25 cellular contexts compared by ENCODE assay signal in genomic region chr2:102099536-102100293, GRCh38. TPM values are rescaled to one million over a fixed set of nuclear protein-coding genes. Genes with fewer than 3 reads are reported as not detected.
DNase-seq lines count a peak whose midpoint lies in the region; ATAC-seq, FAIRE-seq and TF ChIP-seq lines count a peak whose summit lies in the region.
"Had no signal": no experiment of that assay in that cellular context is flagged by ENCODE, and none has a peak within 500 bp of the region (broad histone marks: within the 10 kb centered on the region; RNA-seq: fewer than 3 reads in every experiment).

No MANE protein-coding gene starts in this region.

- peak overlapping the region; percentile 86 for H2BK5ac ChIP-seq in trophoblast cell (ENCODE audit: low read depth, low read length, poor library complexity)

- H3K27ac Mint-ChIP-seq in activated T-cell treated with anti-CD3 and anti-CD28 coated beads, Interleukin-2, amount 50 U/mL, for 72 hours, result peak overlapping the region; percentile 62
- H3K27ac Mint-ChIP-seq in activated T-helper 2 cell treated with anti-CD3 and anti-CD28 coated beads, Interferon-gamma antibody, Interleukin-2, Interleukin-4, amounts not matched to agents 10 μg/mL and 5 μg/mL and 100 μg/mL, durations not matched to agents 14 hours and 24 hours and 36 hours, result peak overlapping the region; percentile 70
- H3K27ac Mint-ChIP-seq: activated CD4-positive, alpha-beta T cell treated with anti-CD3 and anti-CD28 coated beads, Interleukin-2, amount 10 ng/mL, durations not matched to agents 7 days and 5 days; CD4-positive, alpha-beta T cell had no signal

- H4K12ac ChIP-seq in trophoblast cell (ENCODE audit: low read depth, low read length), result no peak overlapping the region

- no peak overlapping the region for H3K4me3 ChIP-seq in fibroblast of pulmonary artery (replicated peaks; ENCODE audit: low read depth, low read length)
- no peak overlapping the region for H3K4me3 ChIP-seq in trophoblast cell (ENCODE audit: low read depth, low read length)
- H3K4me3 ChIP-seq: ascending aorta, coronary artery, K562, right atrium auricular region, uterus had no signal

- H3K4ac ChIP-seq in trophoblast cell (ENCODE audit: low read depth, low read length), result peak overlapping the region; percentile 19

- no CpG with 5 or more reads among the region's 7 CpGs for WGBS in trophoblast cell (ENCODE audit: extremely low coverage, insufficient coverage, insufficient read length)

- H4K91ac ChIP-seq in trophoblast cell (ENCODE audit: low read depth, low read length), result peak overlapping the region; percentile 83

- H3K9ac ChIP-seq in trophoblast cell (ENCODE audit: low read length), result no peak overlapping the region

- H4K8ac ChIP-seq in trophoblast cell (ENCODE audit: low read depth, low read length), result peak overlapping the region; percentile 37

- H3K27me3 Mint-ChIP-seq in activated T-cell treated with anti-CD3 and anti-CD28 coated beads, Interleukin-2, amount 50 U/mL, for 72 hours (ENCODE audit: low read depth), result peaks cover 32% of the 10 kb centered on the region
- H3K27me3 Mint-ChIP-seq in activated T-cell treated with anti-CD3 and anti-CD28 coated beads, Interleukin-2, amount 50 U/mL, for 4 hours (ENCODE audit: low read depth), result peaks cover 3% of the 10 kb centered on the region
- peaks cover 43% of the 10 kb centered on the region for H3K27me3 Mint-ChIP-seq in activated T-helper 2 cell treated with anti-CD3 and anti-CD28 coated beads, Interferon-gamma antibody, Interleukin-2, Interleukin-4, amounts not matched to agents 10 μg/mL and 5 μg/mL and 100 μg/mL, durations not matched to agents 14 hours and 24 hours and 36 hours (ENCODE audit: low read depth)
- H3K27me3 Mint-ChIP-seq: CD4-positive, alpha-beta T cell had no signal

- H3K4me1 Mint-ChIP-seq in activated T-cell treated with anti-CD3 and anti-CD28 coated beads, Interleukin-2, amount 50 U/mL, for 72 hours (ENCODE audit: low read depth), result peaks cover 62% of the 10 kb centered on the region
- H3K4me1 Mint-ChIP-seq in activated T-cell treated with anti-CD3 and anti-CD28 coated beads, Interleukin-2, amount 50 U/mL, for 4 hours (ENCODE audit: low read depth), result peaks cover 20% of the 10 kb centered on the region
- H3K4me1 Mint-ChIP-seq in activated T-helper 2 cell treated with anti-CD3 and anti-CD28 coated beads, Interferon-gamma antibody, Interleukin-2, Interleukin-4, amounts not matched to agents 10 μg/mL and 5 μg/mL and 100 μg/mL, durations not matched to agents 14 hours and 24 hours and 36 hours (ENCODE audit: low read depth), result peaks cover 22% of the 10 kb centered on the region

- in situ Hi-C loops in G401 (cut with HindIII; ENCODE audit: low sequenced_read_pairs), result no loop called here

- H3K36me3 ChIP-seq in trophoblast cell (ENCODE audit: control insufficient read depth in 1 of 2, insufficient read depth in 2 of 2, low read length in 2 of 2), result no peaks in the 10 kb centered on the region
- H3K36me3 ChIP-seq: ascending aorta, right atrium auricular region, uterus had no signal

- peaks cover 2% of the 10 kb centered on the region in 2 donors for H3K9me3 Mint-ChIP-seq in activated T-cell treated with anti-CD3 and anti-CD28 coated beads, Interleukin-2, amount 50 U/mL, for 72 hours
- peaks cover 7% of the 10 kb centered on the region for H3K9me3 Mint-ChIP-seq in activated T-cell treated with anti-CD3 and anti-CD28 coated beads, Interleukin-2, amount 50 U/mL, for 4 hours
- H3K9me3 Mint-ChIP-seq in activated T-helper 2 cell treated with anti-CD3 and anti-CD28 coated beads, Interferon-gamma antibody, Interleukin-2, Interleukin-4, amounts not matched to agents 10 μg/mL and 5 μg/mL and 100 μg/mL, durations not matched to agents 14 hours and 24 hours and 36 hours, result peaks cover 11% of the 10 kb centered on the region

- H2BK12ac ChIP-seq in trophoblast cell (ENCODE audit: low read length), result peak overlapping the region; percentile 86

- H3K79me2 ChIP-seq in trophoblast cell (ENCODE audit: control insufficient read depth, insufficient read depth, low read length, poor library complexity), result peaks cover 3% of the 10 kb centered on the region

- no peaks in the 10 kb centered on the region for H3K27me3 ChIP-seq in trophoblast cell (ENCODE audit: insufficient read depth, low read length)
- H3K27me3 ChIP-seq: ascending aorta, right atrium auricular region, uterus had no signal

- peak overlapping the region; percentile 70 to 75 for H3K4me3 Mint-ChIP-seq in activated T-cell treated with anti-CD3 and anti-CD28 coated beads, Interleukin-2, amount 50 U/mL, for 72 hours
- no peak overlapping the region for H3K4me3 Mint-ChIP-seq in activated T-cell treated with anti-CD3 and anti-CD28 coated beads, Interleukin-2, amount 50 U/mL, for 4 hours
- H3K4me3 Mint-ChIP-seq in activated T-helper 2 cell treated with anti-CD3 and anti-CD28 coated beads, Interferon-gamma antibody, Interleukin-2, Interleukin-4, amounts not matched to agents 10 μg/mL and 5 μg/mL and 100 μg/mL, durations not matched to agents 14 hours and 24 hours and 36 hours (ENCODE audit: low read depth), result no peak overlapping the region
- H3K4me3 Mint-ChIP-seq: activated CD4-positive, alpha-beta T cell treated with anti-CD3 and anti-CD28 coated beads, Interleukin-2, amount 10 ng/mL, durations not matched to agents 7 days and 5 days; CD4-positive, alpha-beta T cell had no signal

- no peak overlapping the region for H2AFZ ChIP-seq in trophoblast cell (ENCODE audit: insufficient read depth, low read length, poor library complexity)

- peak overlapping the region; percentile 89 for H2BK120ac ChIP-seq in trophoblast cell (ENCODE audit: insufficient read depth, low read length, poor library complexity)

- no peak for ATAC-seq in activated T-cell treated with anti-CD3 and anti-CD28 coated beads, Interleukin-2, amount 50 U/mL, for 72 hours (replicated peaks in 1 of 2)
- ATAC-seq in activated T-cell treated with anti-CD3 and anti-CD28 coated beads, Interleukin-2, amount 50 U/mL, for 4 hours, result no peak
- no peak for ATAC-seq in HG03565 (IDR thresholded peaks at IDR 0.05; ENCODE audit: unreplicated experiment)
- ATAC-seq: K562, Panc1 had no signal

- H3K18ac ChIP-seq in trophoblast cell (ENCODE audit: low read length), result peak overlapping the region; percentile 57

- TF ChIP-seq CTCF in fibroblast of pulmonary artery (IDR thresholded peaks at IDR 0.05; ENCODE audit: low read length, missing control alignments), result no peak

- peak overlapping the region; percentile 25 for H3K4me2 ChIP-seq in trophoblast cell (ENCODE audit: low read length)

- no peaks in the 10 kb centered on the region for H3K9me3 ChIP-seq in trophoblast cell (ENCODE audit: insufficient read depth, low read depth, low read length)
- H3K9me3 ChIP-seq: ascending aorta, right atrium auricular region, uterus had no signal

- no peak overlapping the region for H3K23ac ChIP-seq in trophoblast cell (ENCODE audit: low read length)

- intact Hi-C loops in activated T-helper 2 cell treated with anti-CD3 and anti-CD28 coated beads, Interferon-gamma antibody, Interleukin-2, Interleukin-4, amounts not matched to agents 10 μg/mL and 5 μg/mL and 100 μg/mL, durations not matched to agents 14 hours and 24 hours and 36 hours (cut with micrococcal nuclease), result loop anchor here (1.0 to 5.0 kb wide), 6 partner anchors 15 to 268 kb away; no protein-coding TSS in a partner anchor

- no peak for DNase-seq in activated T-cell treated with anti-CD3 and anti-CD28 coated beads, Interleukin-2, amount 50 U/mL, for 72 hours
- DNase-seq in activated T-cell treated with anti-CD3 and anti-CD28 coated beads, Interleukin-2, amount 50 U/mL, for 4 hours, result no peak
- no peak for DNase-seq in activated T-helper 2 cell treated with anti-CD3 and anti-CD28 coated beads, Interferon-gamma antibody, Interleukin-2, Interleukin-4, amounts not matched to agents 10 μg/mL and 5 μg/mL and 100 μg/mL, durations not matched to agents 14 hours and 24 hours and 36 hours (ENCODE audit: low spot score)
- DNase-seq in fibroblast of pulmonary artery (ENCODE audit: low read depth) (peak; percentile 76), trophoblast cell (peak; percentile 89 to 96), G401 (ENCODE audit: low spot score) (no peak), H54 (ENCODE audit: insufficient read length, low spot score) (no peak)
- DNase-seq: ACHN; activated CD4-positive, alpha-beta T cell treated with anti-CD3 and anti-CD28 coated beads, Interleukin-2, amount 10 ng/mL, durations not matched to agents 7 days and 5 days; activated T-cell treated with anti-CD3 and anti-CD28 coated beads, Interleukin-2, amount 50 U/mL, for 48 hours; CD4-positive, alpha-beta T cell; head of caudate nucleus; mesendoderm; NCI-H2081; NCI-H774; uterus had no signal

- peak overlapping the region; percentile 86 for H3K27ac ChIP-seq in trophoblast cell (ENCODE audit: low read depth, low read length)
- H3K27ac ChIP-seq: ascending aorta, coronary artery, right atrium auricular region, uterus had no signal

- peaks cover 5 to 9% of the 10 kb centered on the region in 2 donors for H3K36me3 Mint-ChIP-seq in activated T-cell treated with anti-CD3 and anti-CD28 coated beads, Interleukin-2, amount 50 U/mL, for 72 hours (ENCODE audit: insufficient read depth in 2 of 2)
- peaks cover 2% of the 10 kb centered on the region for H3K36me3 Mint-ChIP-seq in activated T-cell treated with anti-CD3 and anti-CD28 coated beads, Interleukin-2, amount 50 U/mL, for 4 hours (ENCODE audit: insufficient read depth)
- no peaks in the 10 kb centered on the region for H3K36me3 Mint-ChIP-seq in activated T-helper 2 cell treated with anti-CD3 and anti-CD28 coated beads, Interferon-gamma antibody, Interleukin-2, Interleukin-4, amounts not matched to agents 10 μg/mL and 5 μg/mL and 100 μg/mL, durations not matched to agents 14 hours and 24 hours and 36 hours (ENCODE audit: low read depth)

- no peak for TF ChIP-seq POLR2A in H54 (IDR thresholded peaks at IDR 0.05; ENCODE audit: low read depth, low read length)

- H3K4me1 ChIP-seq in trophoblast cell (ENCODE audit: control insufficient read depth in 1 of 2, insufficient read depth in 2 of 2, low read length in 2 of 2), result peaks cover 14 to 21% of the 10 kb centered on the region in 2 experiments
- H3K4me1 ChIP-seq: uterus had no signal

- H3K79me1 ChIP-seq in trophoblast cell (ENCODE audit: low read length), result peaks cover 18% of the 10 kb centered on the region

- peak overlapping the region; percentile 74 for H3K14ac ChIP-seq in trophoblast cell (ENCODE audit: low read length)

- FAIRE-seq in H54 (lab: Jason Lieb, UNC), result no peak
- FAIRE-seq: endothelial cell of umbilical vein, GM18507, islet of Langerhans, K562 had no signal

- peak overlapping the region; percentile 70 for H2AK5ac ChIP-seq in trophoblast cell (ENCODE audit: low read length)

RNA-seq across cellular contexts. Expression of gene IL1R1, which starts 42.8 kb away (rescaled TPM):
- 10 to 100 TPM; 14.3 to 14.5 TPM for total RNA-seq in activated T-cell treated with anti-CD3 and anti-CD28 coated beads, Interleukin-2, amount 50 U/mL, for 72 hours
- 10 to 100 TPM; 19.6 to 33.5 (median 21.3) TPM for total RNA-seq in activated T-cell treated with anti-CD3 and anti-CD28 coated beads, Interleukin-2, amount 50 U/mL, for 4 hours
- 0.48 and 0.52 TPM in 2 replicates for total RNA-seq in activated T-helper 2 cell treated with anti-CD3 and anti-CD28 coated beads, Interferon-gamma antibody, Interleukin-2, Interleukin-4, amounts not matched to agents 10 μg/mL and 5 μg/mL and 100 μg/mL, durations not matched to agents 14 hours and 24 hours and 36 hours
- 35.1 and 36.4 TPM in 2 replicates for polyA plus RNA-seq in trophoblast cell (2013)
- total RNA-seq in G401 (2014; rRNA removed; shearing (Covaris generic)), result not detected in 2 replicates

Comparison
In these comparisons a context has a peak if more than half of its experiments do, and no peak if none do; other contexts are left out.
1. H3K4me3 Mint-ChIP-seq: peak in activated T-cell treated with anti-CD3 and anti-CD28 coated beads, Interleukin-2, amount 50 U/mL, for 72 hours (2 of 2); none in activated T-cell treated with anti-CD3 and anti-CD28 coated beads, Interleukin-2, amount 50 U/mL, for 4 hours (single experiment) and activated T-helper 2 cell treated with anti-CD3 and anti-CD28 coated beads, Interferon-gamma antibody, Interleukin-2, Interleukin-4, amounts not matched to agents 10 μg/mL and 5 μg/mL and 100 μg/mL, durations not matched to agents 14 hours and 24 hours and 36 hours (single experiment).
2. DNase-seq: peak in fibroblast of pulmonary artery (single experiment) and trophoblast cell (2 of 2); none in activated T-cell treated with anti-CD3 and anti-CD28 coated beads, Interleukin-2, amount 50 U/mL, for 72 hours (0 of 2), activated T-cell treated with anti-CD3 and anti-CD28 coated beads, Interleukin-2, amount 50 U/mL, for 4 hours (single experiment), activated T-helper 2 cell treated with anti-CD3 and anti-CD28 coated beads, Interferon-gamma antibody, Interleukin-2, Interleukin-4, amounts not matched to agents 10 μg/mL and 5 μg/mL and 100 μg/mL, durations not matched to agents 14 hours and 24 hours and 36 hours (single experiment), G401 (single experiment) and H54 (single experiment).
3. RNA of gene IL1R1, which starts 42.8 kb away (total RNA-seq): 19.6 to 33.5 TPM in activated T-cell treated with anti-CD3 and anti-CD28 coated beads, Interleukin-2, amount 50 U/mL, for 4 hours and 14.3 to 14.5 TPM in activated T-cell treated with anti-CD3 and anti-CD28 coated beads, Interleukin-2, amount 50 U/mL, for 72 hours; 0.48 to 0.52 TPM in activated T-helper 2 cell treated with anti-CD3 and anti-CD28 coated beads, Interferon-gamma antibody, Interleukin-2, Interleukin-4, amounts not matched to agents 10 μg/mL and 5 μg/mL and 100 μg/mL, durations not matched to agents 14 hours and 24 hours and 36 hours and not detected in G401; every median in the first group is over 10 times any median in the second.